28 cellular contexts compared by ENCODE assay signal in genomic region chr1:65407875-65408274, GRCh38.
"Had no signal": no experiment of that assay in that cellular context is flagged by ENCODE, and none has a peak within 500 bp of the region (broad histone marks: within the 10 kb centered on the region; RNA-seq: fewer than 3 reads in every experiment).

No MANE protein-coding gene starts in this region.

- H3K4me3 ChIP-seq: adrenal gland, body of pancreas, esophagus muscularis mucosa, heart right ventricle, lower lobe of right lung, right lobe of liver, thyroid gland, upper lobe of left lung, vagina had no signal

- DNase-seq: activated CD4-positive, alpha-beta T cell treated with anti-CD3 and anti-CD28 coated beads for 36 hours; activated CD4-positive, CD25-positive, alpha-beta regulatory T cell; activated naive CD4-positive, alpha-beta T cell; activated naive CD8-positive, alpha-beta T cell treated with anti-CD3 and anti-CD28 coated beads for 36 hours; activated T-cell treated with anti-CD3 and anti-CD28 coated beads for 4 hours; activated T-cell treated with anti-CD3 and anti-CD28 coated beads, Interleukin-2, amount 50 U/mL, for 72 hours; adrenal gland; aorta; body of pancreas; dermis blood vessel endothelial cell; effector CD4-positive, alpha-beta T cell; foreskin keratinocyte; heart right ventricle; left cardiac atrium; lower lobe of right lung; mesenchymal stem cell; natural killer cell; right lobe of liver; stimulated activated CD4-positive, alpha-beta T cell treated with anti-CD3 and anti-CD28 coated beads, Interleukin-12 subunit alpha, Interleukin-12 subunit beta, amount 100 ng/mL, for 4 hours; stimulated activated CD4-positive, alpha-beta T cell treated with anti-CD3 and anti-CD28 coated beads, Interleukin-4, amount 100 ng/mL, for 1 hour; stimulated activated naive CD8-positive, alpha-beta T cell treated with anti-CD3 and anti-CD28 coated beads, Interleukin-15, amount 100 ng/mL, for 72 hours; substantia nigra; thyroid gland; upper lobe of left lung had no signal

- H3K27me3 ChIP-seq: adrenal gland, body of pancreas, esophagus muscularis mucosa, foreskin keratinocyte, heart right ventricle, neutrophil, right lobe of liver, thyroid gland, upper lobe of left lung, vagina had no signal

- H3K27ac ChIP-seq: adrenal gland, body of pancreas, esophagus muscularis mucosa, foreskin keratinocyte, heart right ventricle, lower lobe of right lung, neutrophil, right lobe of liver, thyroid gland, upper lobe of left lung, vagina had no signal

- H3K4me1 ChIP-seq: adrenal gland, body of pancreas, esophagus muscularis mucosa, foreskin keratinocyte, heart right ventricle, lower lobe of right lung, right lobe of liver, thyroid gland, upper lobe of left lung, vagina had no signal

- ATAC-seq: activated CD4-positive, alpha-beta T cell treated with anti-CD3 and anti-CD28 coated beads for 36 hours; activated T-cell treated with anti-CD3 and anti-CD28 coated beads, Interleukin-2, amount 50 U/mL, for 72 hours; body of pancreas; foreskin keratinocyte; heart right ventricle; left cardiac atrium; lower lobe of right lung; natural killer cell; stimulated activated effector memory CD8-positive, alpha-beta T cell treated with anti-CD3 and anti-CD28 coated beads, Interleukin-12 subunit alpha, Interleukin-12 subunit beta, amount 100 ng/mL, for 72 hours; stimulated activated naive CD8-positive, alpha-beta T cell treated with anti-CD3 and anti-CD28 coated beads, Interleukin-15, amount 100 ng/mL, for 72 hours had no signal

- H3K27ac Mint-ChIP-seq: activated CD4-positive, alpha-beta T cell treated with anti-CD3 and anti-CD28 coated beads for 36 hours; activated naive CD8-positive, alpha-beta T cell treated with anti-CD3 and anti-CD28 coated beads for 36 hours; activated T-cell treated with anti-CD3 and anti-CD28 coated beads, Interleukin-2, amount 50 U/mL, for 72 hours; natural killer cell; stimulated activated effector memory CD8-positive, alpha-beta T cell treated with anti-CD3 and anti-CD28 coated beads, Interleukin-12 subunit alpha, Interleukin-12 subunit beta, amount 100 ng/mL, for 72 hours; stimulated activated naive CD8-positive, alpha-beta T cell treated with anti-CD3 and anti-CD28 coated beads, Interleukin-15, amount 100 ng/mL, for 72 hours had no signal

- H3K9me3 Mint-ChIP-seq: activated naive CD8-positive, alpha-beta T cell treated with anti-CD3 and anti-CD28 coated beads for 36 hours; activated T-cell treated with anti-CD3 and anti-CD28 coated beads, Interleukin-2, amount 50 U/mL, for 72 hours; natural killer cell; stimulated activated effector memory CD8-positive, alpha-beta T cell treated with anti-CD3 and anti-CD28 coated beads, Interleukin-12 subunit alpha, Interleukin-12 subunit beta, amount 100 ng/mL, for 72 hours; stimulated activated naive CD8-positive, alpha-beta T cell treated with anti-CD3 and anti-CD28 coated beads, Interleukin-15, amount 100 ng/mL, for 72 hours had no signal

- H3K36me3 ChIP-seq: adrenal gland, lower lobe of right lung, neutrophil, right lobe of liver, thyroid gland, upper lobe of left lung, vagina had no signal

- H3K9me3 ChIP-seq: adrenal gland, body of pancreas, esophagus muscularis mucosa, heart right ventricle, lower lobe of right lung, neutrophil, right lobe of liver, thyroid gland, upper lobe of left lung, vagina had no signal

- H3K36me3 Mint-ChIP-seq: natural killer cell; stimulated activated effector memory CD8-positive, alpha-beta T cell treated with anti-CD3 and anti-CD28 coated beads, Interleukin-12 subunit alpha, Interleukin-12 subunit beta, amount 100 ng/mL, for 72 hours had no signal
